19 cellular contexts compared by ENCODE assay signal in genomic region chr14:60861545-60862147, GRCh38.
DNase-seq lines count a peak whose midpoint lies in the region; ATAC-seq and TF ChIP-seq lines count a peak whose summit lies in the region.
"Had no signal": no experiment of that assay in that cellular context is flagged by ENCODE, and none has a peak within 500 bp of the region (broad histone marks: within the 10 kb centered on the region; RNA-seq: fewer than 3 reads in every experiment).

No MANE protein-coding gene starts in this region.

- H3K4me2 ChIP-seq in OCI-LY7 (ENCODE audit: low read length): no peak overlapping the region

- H3K4me3 ChIP-seq in A673 (ENCODE audit: low read depth, low read length, poor library complexity, severe bottlenecking) (no peak overlapping the region), SK-N-MC (peak overlapping the region; percentile 46), OCI-LY7 (ENCODE audit: low read depth, low read length, poor library complexity, severe bottlenecking) (no peak overlapping the region), coronary artery (no peak overlapping the region)
- H3K4me3 ChIP-seq: dorsolateral prefrontal cortex, SJCRH30 had no signal

- no peaks in the 10 kb centered on the region for H3K27me3 ChIP-seq in A673 (replicated peaks; ENCODE audit: insufficient read depth, low read depth, low read length, poor library complexity)
- H3K27me3 ChIP-seq: dorsolateral prefrontal cortex, foreskin keratinocyte, SJCRH30 had no signal

- H3K27ac ChIP-seq in A673 (ENCODE audit: low read depth, low read length, poor library complexity, severe bottlenecking) (peak overlapping the region; percentile 35), SK-N-MC (peak overlapping the region; percentile 58; the same call in 1 of the 2 replicates), OCI-LY7 (ENCODE audit: low read depth, low read length, poor library complexity, severe bottlenecking) (no peak overlapping the region), coronary artery (no peak overlapping the region)
- H3K27ac ChIP-seq: dorsolateral prefrontal cortex, foreskin keratinocyte, WERI-Rb-1 had no signal

- no peaks in the 10 kb centered on the region for H3K9me2 ChIP-seq in OCI-LY7 (ENCODE audit: insufficient read depth, low read length)

- H3K36me3 ChIP-seq in A673 (ENCODE audit: insufficient read depth, low read length, poor library complexity, severe bottlenecking) (no peaks in the 10 kb centered on the region), SK-N-MC (ENCODE audit: insufficient read depth, low read length) (no peaks in the 10 kb centered on the region), OCI-LY7 (ENCODE audit: insufficient read depth, low read length) (0 out of 2 replicates have a peak, but pooled peaks cover 3% of the 10 kb centered on the region)
- H3K36me3 ChIP-seq: WERI-Rb-1 had no signal

- CTCF ChIA-PET in A673 (lab: Charles Lee) (no interaction called here), OCI-LY7 (lab: Charles Lee; ENCODE audit: unreplicated experiment) (no interaction called here)

- no peaks in the 10 kb centered on the region for H4K20me1 ChIP-seq in OCI-LY7 (ENCODE audit: insufficient read depth, low read length)

- no peak overlapping the region for H2AFZ ChIP-seq in OCI-LY7 (ENCODE audit: low read length)

- intact Hi-C loops in A673 (cut with micrococcal nuclease; ENCODE audit: unreplicated experiment) (no loop called here), sciatic nerve (cut with DNase I) (no loop called here), OCI-LY7 (cut with micrococcal nuclease; ENCODE audit: unreplicated experiment) (no loop called here)

- no peaks in the 10 kb centered on the region for H3K79me2 ChIP-seq in OCI-LY7 (ENCODE audit: insufficient read depth, low read depth, low read length)

- no TSS peak for BruUV-seq in A673 (replicated peaks; lab: Mats Ljungman, UMichigan)
- no TSS peak for BruUV-seq in OCI-LY7 (replicated peaks; lab: Mats Ljungman, UMichigan)

- H3K9me3 ChIP-seq in A673 (ENCODE audit: low read depth, low read length, poor library complexity, severe bottlenecking): no peaks in the 10 kb centered on the region
- H3K9me3 ChIP-seq in SK-N-MC (ENCODE audit: low read depth, low read length): no peaks in the 10 kb centered on the region
- H3K9me3 ChIP-seq in OCI-LY7 (ENCODE audit: low read length): no peaks in the 10 kb centered on the region
- H3K9me3 ChIP-seq: SJCRH30 had no signal

- ATAC-seq in left lobe of liver: peak; percentile 80
- ATAC-seq in sciatic nerve: peak; percentile 64
- ATAC-seq: foreskin keratinocyte had no signal

- POLR2A ChIA-PET in A673 (lab: Charles Lee; ENCODE audit: low non-redundant PET): no interaction called here
- POLR2A ChIA-PET in OCI-LY7 (lab: Charles Lee): interaction anchor here (0.6 kb wide), 1 partner anchor 29 kb away, joined by 3 read pairs; no protein-coding TSS in a partner anchor

- no peak for TF ChIP-seq CTCF in A673 (conservative IDR thresholded peaks at IDR 0.05; ENCODE audit: low read depth, low read length)
- TF ChIP-seq CTCF in OCI-LY7 (conservative IDR thresholded peaks at IDR 0.05; ENCODE audit: low read length): no peak
- TF ChIP-seq CTCF in coronary artery (IDR thresholded peaks at IDR 0.05): no peak

- DNase-seq in A673 (ENCODE audit: low spot score) (no peak), SK-N-MC (ENCODE audit: low read depth, low spot score) (no peak), left lobe of liver (ENCODE audit: low spot score) (no peak), sciatic nerve (ENCODE audit: low spot score) (no peak), OCI-LY7 (ENCODE audit: low spot score) (no peak), coronary artery (ENCODE audit: low spot score) (no peak)
- DNase-seq in activated CD4-positive, CD25-positive, alpha-beta regulatory T cell (lab: John Stamatoyannopoulos, UW): no peak
- DNase-seq: activated CD8-positive, alpha-beta memory T cell treated with anti-CD3 and anti-CD28 coated beads, Interleukin-2, amount 50 U/mL, for 48 hours; activated effector memory CD4-positive, alpha-beta T cell treated with Interleukin-2 at 50 U/mL for 16 hours; CD8-positive, alpha-beta memory T cell; dorsolateral prefrontal cortex; foreskin keratinocyte; KG1; NCI-H187; NCI-H82; nucleus accumbens; right cardiac atrium; WERI-Rb-1 had no signal

- H3K9ac ChIP-seq in SK-N-MC (ENCODE audit: insufficient read length): peak overlapping the region; percentile 41

- H3K4me1 ChIP-seq in A673 (ENCODE audit: insufficient read depth, low read length, poor library complexity, severe bottlenecking): peaks cover 30% of the 10 kb centered on the region
- H3K4me1 ChIP-seq in OCI-LY7 (ENCODE audit: insufficient read depth, low read length, poor library complexity, severe bottlenecking): no peaks in the 10 kb centered on the region
- H3K4me1 ChIP-seq: foreskin keratinocyte had no signal

Comparison
In these comparisons a context has a peak if more than half of its experiments do, and no peak if none do; other contexts are left out.
1. H3K27ac ChIP-seq: peak in A673 (single experiment) and SK-N-MC (single experiment); none in OCI-LY7 (single experiment) and coronary artery (0 of 2).